In genomic region chr9:122846371-122847060, GRCh38 we compare ENCODE assay signal across 1 cellular context.
TF ChIP-seq lines count a peak whose summit lies in the region.

No MANE protein-coding gene starts in this region.

TF ChIP-seq in K562, 482 proteins besides CTCF, POLR2A, EP300 and RAD21:
- TF ChIP-seq BCOR (IDR thresholded peaks at IDR 0.05) = no peak
- TF ChIP-seq PHB2 (IDR thresholded peaks at IDR 0.05; ENCODE audit: low read depth) = no peak
- TF ChIP-seq MLLT1 (IDR thresholded peaks at IDR 0.05) = no peak
- no peak for TF ChIP-seq RCOR1 (IDR thresholded peaks at IDR 0.05; ENCODE audit: borderline replicate concordance in 1 of 2, low read depth in 2 of 2, low read length in 2 of 2)
- no peak for TF ChIP-seq MLX (CRISPR knock-in tag; conservative IDR thresholded peaks at IDR 0.05)
- no peak for TF ChIP-seq PRPF4 (IDR thresholded peaks at IDR 0.05; ENCODE audit: insufficient read depth, low read depth, low read length, poor library complexity, severe bottlenecking)
- TF ChIP-seq JUN (IDR thresholded peaks at IDR 0.05; ENCODE audit: borderline replicate concordance, low read depth, low read length) = no peak
- no peak for TF ChIP-seq JUN (CRISPR knock-in tag; IDR thresholded peaks at IDR 0.05; ENCODE audit: borderline replicate concordance)
- no peak for TF ChIP-seq CC2D1A (IDR thresholded peaks at IDR 0.05)
- TF ChIP-seq NONO (IDR thresholded peaks at IDR 0.05; ENCODE audit: low read depth in 2 of 2, low read length in 1 of 2) = no peak
- TF ChIP-seq ZBTB2 (IDR thresholded peaks at IDR 0.05) = no peak
- TF ChIP-seq ZNF436 (CRISPR knock-in tag; IDR thresholded peaks at IDR 0.05) = no peak
- TF ChIP-seq RNF2 (IDR thresholded peaks at IDR 0.05) = no peak
- no peak for TF ChIP-seq CHAMP1 (IDR thresholded peaks at IDR 0.05)
- TF ChIP-seq TARDBP (IDR thresholded peaks at IDR 0.05) = no peak
- no peak for TF ChIP-seq STAT5A (IDR thresholded peaks at IDR 0.05; ENCODE audit: borderline replicate concordance, low read length)
- no peak for TF ChIP-seq PPARD (CRISPR knock-in tag; IDR thresholded peaks at IDR 0.05)
